ENCODE assay signal across 10 cellular contexts in the genomic region with DNA sequence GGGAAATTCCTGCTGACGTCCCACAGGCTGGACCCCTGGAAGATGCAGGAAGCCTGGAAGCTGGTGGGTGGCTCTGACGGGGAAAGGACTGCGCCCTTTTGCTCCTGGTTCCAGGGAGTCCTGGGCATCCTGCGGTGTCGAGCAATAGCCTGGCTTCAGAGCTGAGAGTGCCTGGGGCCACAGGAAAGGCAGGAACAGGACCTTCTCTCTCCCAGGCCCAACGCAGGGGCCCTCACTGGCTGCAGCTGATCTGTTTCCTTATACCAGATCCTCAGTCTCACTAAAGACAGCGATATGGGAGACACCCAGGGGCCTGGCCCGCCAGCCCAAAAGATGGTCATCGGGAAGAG. TPM values are rescaled to one million over a fixed set of nuclear protein-coding genes. Genes with fewer than 3 reads are reported as not detected.
DNase-seq lines count a peak whose midpoint lies in the region; ATAC-seq and TF ChIP-seq lines count a peak whose summit lies in the region.
"Had no signal": no experiment of that assay in that cellular context is flagged by ENCODE, and none has a peak within 500 bp of the region (broad histone marks: within the 10 kb centered on the region; RNA-seq: fewer than 3 reads in every experiment).

No MANE protein-coding gene starts in this region.

- no peak overlapping the region for H2AFZ ChIP-seq in DND-41 (ENCODE audit: low read depth, low read length)

- WGBS in psoas muscle, 3 donors = 78 to 83% (median 79%) methylated on average over 9 of the region's 9 CpGs

- H4K20me1 ChIP-seq in DND-41 (ENCODE audit: insufficient read depth, low read length) = peaks cover 39% of the 10 kb centered on the region

- no peaks in the 10 kb centered on the region for H3K9me3 Mint-ChIP-seq in IgD-negative memory B cell

- H3K79me2 ChIP-seq in DND-41 (ENCODE audit: insufficient read depth, low read length) = peaks cover 31% of the 10 kb centered on the region

- H3K4me3 ChIP-seq in DND-41 (ENCODE audit: low read depth in 1 of 2, low read length in 2 of 2) = no peak overlapping the region
- peak overlapping the region; percentile 84 for H3K4me3 ChIP-seq in coronary artery
- peak overlapping the region; percentile 68 for H3K4me3 ChIP-seq in psoas muscle

- TF ChIP-seq CTCF in DND-41 (IDR thresholded peaks at IDR 0.05; ENCODE audit: borderline replicate concordance, extremely low read depth, low read length, poor library complexity, severe bottlenecking) (no peak), coronary artery (IDR thresholded peaks at IDR 0.05) (no peak), psoas muscle (IDR thresholded peaks at IDR 0.05) (no peak)

- H3K4me3 Mint-ChIP-seq in IgD-negative memory B cell = peak overlapping the region; percentile 89 to 99 (median 96)

- intact Hi-C loops in psoas muscle (cut with DNase I) = loop anchor here in 1 of 2 donors (5.0 to 10.0 kb wide), 2 partner anchors 34 to 126 kb away; a partner anchor contains a TSS

- H3K27ac ChIP-seq in DND-41 (ENCODE audit: low read length) (0 out of 2 replicates have a peak overlapping the region, but pooled peaks have one; percentile 22), coronary artery (peak overlapping the region in 1 of 2 donors; percentile 93), psoas muscle (no peak overlapping the region)

- peak overlapping the region; percentile 67 to 99 (median 85) for H3K27ac Mint-ChIP-seq in IgD-negative memory B cell

- H3K4me1 Mint-ChIP-seq in IgD-negative memory B cell = peaks cover 30 to 44% (median 32%) of the 10 kb centered on the region in 3 donors

- DNase-seq in DND-41 (no peak), coronary artery (ENCODE audit: low spot score) (no peak), psoas muscle (no peak)
- DNase-seq in stimulated activated naive CD4-positive, alpha-beta T cell (lab: John Stamatoyannopoulos, UW) = no peak
- no peak for DNase-seq in NK-92 treated with Interleukin-12 subunit alpha and Interleukin-12 subunit beta, amount 100 ng/mL, for 24 hours (lab: John Stamatoyannopoulos, UW)
- DNase-seq in stimulated activated CD4-positive, alpha-beta T cell treated with anti-CD3 and anti-CD28 coated beads, Interleukin-2, amount 100 ng/mL, for 24 hours = no peak
- DNase-seq: amniotic stem cell, kidney glomerular epithelial cell, NCI-H774 had no signal

- no peaks in the 10 kb centered on the region for H3K9me3 ChIP-seq in DND-41 (ENCODE audit: insufficient read depth, low read length, severe bottlenecking)
- no peaks in the 10 kb centered on the region for H3K9me3 ChIP-seq in psoas muscle

- peaks cover 48% of the 10 kb centered on the region for H3K4me1 ChIP-seq in DND-41 (ENCODE audit: insufficient read depth, low read length)
- peaks cover 31% of the 10 kb centered on the region for H3K4me1 ChIP-seq in psoas muscle

- peak overlapping the region; percentile 78; the same call in 1 of the 2 replicates for H3K4me2 ChIP-seq in DND-41 (ENCODE audit: insufficient read depth, low read length)

- H3K36me3 Mint-ChIP-seq in IgD-negative memory B cell = no peaks in the 10 kb centered on the region

- no peaks in the 10 kb centered on the region for H3K27me3 ChIP-seq in DND-41 (ENCODE audit: insufficient read depth, low read length, poor library complexity)
- no peaks in the 10 kb centered on the region for H3K27me3 ChIP-seq in psoas muscle (ENCODE audit: insufficient read depth in 3 of 3, low read length in 2 of 3)

- H3K36me3 ChIP-seq in DND-41 (ENCODE audit: insufficient read depth, low read length) = peaks cover 86% of the 10 kb centered on the region
- H3K36me3 ChIP-seq in psoas muscle (ENCODE audit: insufficient read depth in 1 of 2, low read depth in 1 of 2) = peaks cover 6 to 84% of the 10 kb centered on the region in 2 donors

- ATAC-seq in DND-41 (ENCODE audit: insufficient read depth, low read depth) (no peak), psoas muscle (no peak)

- no peaks in the 10 kb centered on the region for H3K27me3 Mint-ChIP-seq in IgD-negative memory B cell

- H3K9ac ChIP-seq in DND-41 (ENCODE audit: low read depth, low read length) = no peak overlapping the region; the same call in 1 of the 2 replicates

RNA-seq across cellular contexts. Expression of a gene that starts 1.4 kb away (rescaled TPM):
- polyA plus RNA-seq in IgD-negative memory B cell (35.4 TPM), psoas muscle (1 to 10 TPM; 1.7 to 3.0 (median 1.8) TPM)
- 1 to 10 TPM; 1.3 to 3.6 (median 1.7) TPM for total RNA-seq in psoas muscle

RNA-seq across cellular contexts. Expression of a gene that starts 6.5 kb away (rescaled TPM):
- polyA plus RNA-seq in IgD-negative memory B cell (9,150 TPM), psoas muscle (1,000 to 10,000 TPM; 1,958 to 4,446 (median 3,068) TPM)
- 1,000 to 10,000 TPM; 1,108 to 1,410 (median 1,267) TPM for total RNA-seq in psoas muscle

RNA-seq across cellular contexts. Expression of a gene that starts 6.7 kb away (rescaled TPM):
- polyA plus RNA-seq in IgD-negative memory B cell = 18.4 TPM
- 10 to 100 TPM; 35.7 to 52.5 (median 46.8) TPM for total RNA-seq in psoas muscle
- polyA plus RNA-seq in psoas muscle = 10 to 100 TPM; 29.3 to 31.6 (median 30.2) TPM

RNA-seq across cellular contexts. Expression of a gene that starts 10.7 kb away (rescaled TPM):
- polyA plus RNA-seq in IgD-negative memory B cell = 68.7 TPM
- 10 to 100 TPM; 22.4 to 46.0 (median 34.7) TPM for total RNA-seq in psoas muscle
- 10 to 100 TPM; 33.3 to 65.0 (median 44.4) TPM for polyA plus RNA-seq in psoas muscle

RNA-seq across cellular contexts. Expression of a gene that starts 11.0 kb away (rescaled TPM):
- polyA plus RNA-seq in IgD-negative memory B cell = 49.3 TPM
- 10 to 100 TPM; 57.2 to 87.6 (median 75.7) TPM for total RNA-seq in psoas muscle
- polyA plus RNA-seq in psoas muscle = 100 to 1,000 TPM; 223 to 296 (median 248) TPM

Comparison
In these comparisons a context has a peak if more than half of its experiments do, and no peak if none do; other contexts are left out.
1. H3K4me3 ChIP-seq: peak in coronary artery (single experiment) and psoas muscle (single experiment); none in DND-41 (0 of 2).